Comparison of ENCODE assay signal across 16 cellular contexts in genomic region chr7:103116511-103116910, GRCh38. TPM values are rescaled to one million over a fixed set of nuclear protein-coding genes. Genes with fewer than 3 reads are reported as not detected.
DNase-seq lines count a peak whose midpoint lies in the region; ATAC-seq and TF ChIP-seq lines count a peak whose summit lies in the region.
"Had no signal": no experiment of that assay in that cellular context is flagged by ENCODE, and none has a peak within 500 bp of the region (broad histone marks: within the 10 kb centered on the region; RNA-seq: fewer than 3 reads in every experiment).

No MANE protein-coding gene starts in this region.

- ATAC-seq in HG02623 (IDR thresholded peaks at IDR 0.05; ENCODE audit: unreplicated experiment) (no peak), GM18870 (IDR thresholded peaks at IDR 0.05; ENCODE audit: unreplicated experiment) (no peak), GM21717 (IDR thresholded peaks at IDR 0.05; ENCODE audit: unreplicated experiment) (no peak)
- ATAC-seq: HCT116 had no signal

- peak overlapping the region; percentile 57 for H3K27ac Mint-ChIP-seq in neural crest cell (ENCODE audit: unreplicated experiment)
- H3K27ac Mint-ChIP-seq: IgD-negative memory B cell had no signal

- H3K4me3 ChIP-seq in dorsolateral prefrontal cortex = peak overlapping the region in 10 of 59 donors; percentile 6 to 44 (median 26)
- H3K4me3 ChIP-seq: BLaER1 treated with 17β-estradiol and CSF1 and Interleukin-3, amounts not matched to agents 10 nM and 100 nM; GM23248 had no signal

- no peaks in the 10 kb centered on the region for H3K27me3 Mint-ChIP-seq in neural crest cell (ENCODE audit: low read depth)
- H3K27me3 Mint-ChIP-seq: IgD-negative memory B cell had no signal

- no peaks in the 10 kb centered on the region for H3K27me3 ChIP-seq in dorsolateral prefrontal cortex
- H3K27me3 ChIP-seq: BLaER1 treated with 17β-estradiol and CSF1 and Interleukin-3, amounts not matched to agents 10 nM and 100 nM had no signal

- H3K27ac ChIP-seq in 22Rv1 (peak overlapping the region; percentile 39), dorsolateral prefrontal cortex (peak overlapping the region; percentile 60 to 98 (median 92)), temporal lobe (ENCODE audit: low read depth, low read length) (peak overlapping the region; percentile 93)
- H3K27ac ChIP-seq: BLaER1 treated with 17β-estradiol and CSF1 and Interleukin-3, amounts not matched to agents 10 nM and 100 nM; GM23248 had no signal

- intact Hi-C loops in dorsolateral prefrontal cortex (cut with DNase I) = no loop called here

- no peak overlapping the region for H3K4me3 Mint-ChIP-seq in neural crest cell
- H3K4me3 Mint-ChIP-seq: CD4-positive, CD25-positive, alpha-beta regulatory T cell; IgD-negative memory B cell had no signal

- TF ChIP-seq CTCF in 22Rv1 (IDR thresholded peaks at IDR 0.05) (no peak), dorsolateral prefrontal cortex (IDR thresholded peaks at IDR 0.05 in 54 of 56, conservative IDR thresholded peaks at IDR 0.05 in 2 of 56; ENCODE audit: low read depth in 1 of 56, partially characterized antibody in 56 of 56) (no peak), neural crest cell (conservative IDR thresholded peaks at IDR 0.05) (no peak)

- no peaks in the 10 kb centered on the region for H3K9me3 Mint-ChIP-seq in neural crest cell

- DNase-seq in dorsolateral prefrontal cortex (no peak), neural crest cell (ENCODE audit: low read depth, low spot score) (no peak)
- DNase-seq: 8988T; ACHN; CD4-positive, CD25-positive, alpha-beta regulatory T cell; DMS53; GF-D8; GM23248 had no signal

- H3K4me1 Mint-ChIP-seq in neural crest cell = peaks cover 24% of the 10 kb centered on the region

- H3K36me3 Mint-ChIP-seq in neural crest cell (ENCODE audit: low read depth) = peaks cover 24% of the 10 kb centered on the region

RNA-seq across cellular contexts. Expression of gene NAPEPLD, which starts 32.4 kb away (rescaled TPM):
- total RNA-seq in dorsolateral prefrontal cortex = 100 to 1,000 TPM in 23 of 120 experiments, 10 to 100 TPM in 97; 63.0 to 129 (median 90.9) TPM
- 15.0 and 17.4 TPM in 2 replicates for total RNA-seq in neural crest cell
- total RNA-seq in temporal lobe = 17.2 TPM

RNA-seq across cellular contexts. Expression of gene ARMC10, which starts 41.6 kb away (rescaled TPM):
- total RNA-seq in dorsolateral prefrontal cortex (10 to 100 TPM; 28.5 to 62.6 (median 44.0) TPM), neural crest cell (34.5 and 37.0 TPM in 2 replicates), temporal lobe (33.4 TPM)

RNA-seq across cellular contexts. Expression of gene FBXL13, which starts 41.9 kb away (rescaled TPM):
- 10 to 100 TPM in 2 of 120 experiments, 1 to 10 TPM in 118; 2.0 to 10.4 (median 5.2) TPM for total RNA-seq in dorsolateral prefrontal cortex
- total RNA-seq in neural crest cell = 2.1 TPM in 2 replicates
- 3.9 TPM for total RNA-seq in temporal lobe
- total RNA-seq: CD4-positive, CD25-positive, alpha-beta regulatory T cell had no signal

Comparison
In these comparisons a context has a peak if more than half of its experiments do, and no peak if none do; other contexts are left out.
1. H3K27ac ChIP-seq: peak in every context shown above with its lines; median percentile 93 in temporal lobe; 92 in dorsolateral prefrontal cortex; 39 in 22Rv1.